1 cellular context compared by ENCODE assay signal in genomic region chr7:150787321-150788281, GRCh38.
TF ChIP-seq lines count a peak whose summit lies in the region.

No MANE protein-coding gene starts in this region.

TF ChIP-seq in K562, 482 proteins besides CTCF, POLR2A, EP300 and RAD21 (continued from another document and continues in another):
- TF ChIP-seq PRDM10 (IDR thresholded peaks at IDR 0.05; ENCODE audit: partially characterized antibody) (no peak), PCBP2 (IDR thresholded peaks at IDR 0.05; ENCODE audit: low read depth, low read length, poor library complexity, severe bottlenecking) (no peak), ZNF778 (CRISPR knock-in tag; IDR thresholded peaks at IDR 0.05) (no peak), HNRNPK (IDR thresholded peaks at IDR 0.05; ENCODE audit: low read depth, low read length, poor library complexity, severe bottlenecking) (no peak), ATF4 (CRISPR knock-in tag; IDR thresholded peaks at IDR 0.05) (peak; percentile 23; the same call in 1 of the 2 replicates), MTF1 (CRISPR knock-in tag; IDR thresholded peaks at IDR 0.05; ENCODE audit: borderline replicate concordance) (no peak), RBM34 (IDR thresholded peaks at IDR 0.05; ENCODE audit: borderline replicate concordance, insufficient read depth, low read length) (no peak), BHLHE40 (IDR thresholded peaks at IDR 0.05; ENCODE audit: low read length) (peak; percentile 58; the same call in 1 of the 2 replicates), POLR2H (tag; IDR thresholded peaks at IDR 0.05; ENCODE audit: low read depth) (no peak), BRCA1 (IDR thresholded peaks at IDR 0.05) (no peak), BRCA1 (CRISPR knock-in tag; IDR thresholded peaks at IDR 0.05) (no peak), TGIF2 (CRISPR knock-in tag; IDR thresholded peaks at IDR 0.05) (no peak), HCFC1 (IDR thresholded peaks at IDR 0.05; ENCODE audit: low read depth, low read length) (no peak), ZFP36 (IDR thresholded peaks at IDR 0.05; ENCODE audit: low read depth, low read length, partially characterized antibody) (peak; percentile 75), ZNF280A (IDR thresholded peaks at IDR 0.05; ENCODE audit: low read depth, partially characterized antibody) (no peak), MYNN (IDR thresholded peaks at IDR 0.05) (peak; percentile 28; the same call in 1 of the 2 replicates), MYNN (CRISPR knock-in tag; IDR thresholded peaks at IDR 0.05) (no peak), RREB1 (CRISPR knock-in tag; IDR thresholded peaks at IDR 0.05) (peak; percentile 34; the same call in 1 of the 2 replicates), HDAC6 (IDR thresholded peaks at IDR 0.05; ENCODE audit: low read depth, low read length) (no peak), GTF2E2 (tag; IDR thresholded peaks at IDR 0.05) (no peak), KAT2B (IDR thresholded peaks at IDR 0.05; ENCODE audit: low read depth, low read length) (no peak), EHMT2 (IDR thresholded peaks at IDR 0.05) (no peak), ARID2 (IDR thresholded peaks at IDR 0.05) (no peak), SPI1 (IDR thresholded peaks at IDR 0.05; ENCODE audit: borderline replicate concordance, low read depth, low read length) (peak; percentile 98), ZBTB26 (CRISPR knock-in tag; IDR thresholded peaks at IDR 0.05) (0 out of 2 replicates have a peak, but pooled peaks have one; percentile 51), HMGN3 (IDR thresholded peaks at IDR 0.05; ENCODE audit: borderline replicate concordance, extremely low read depth, insufficient read length, low read depth, low read length) (peak; percentile 35), POLR2AphosphoS2 (IDR thresholded peaks at IDR 0.05; ENCODE audit: low read length) (no peak), ZNF124 (CRISPR knock-in tag; IDR thresholded peaks at IDR 0.05) (no peak), SRF (CRISPR knock-in tag; IDR thresholded peaks at IDR 0.05) (peak in 1 of 2 experiments; percentile 62; a peak in 1 of 4 replicates), MCM2 (IDR thresholded peaks at IDR 0.05; ENCODE audit: low read depth) (no peak), RBM25 (IDR thresholded peaks at IDR 0.05; ENCODE audit: low read depth, low read length, severe bottlenecking) (no peak)
- TF ChIP-seq, protein P1, sequence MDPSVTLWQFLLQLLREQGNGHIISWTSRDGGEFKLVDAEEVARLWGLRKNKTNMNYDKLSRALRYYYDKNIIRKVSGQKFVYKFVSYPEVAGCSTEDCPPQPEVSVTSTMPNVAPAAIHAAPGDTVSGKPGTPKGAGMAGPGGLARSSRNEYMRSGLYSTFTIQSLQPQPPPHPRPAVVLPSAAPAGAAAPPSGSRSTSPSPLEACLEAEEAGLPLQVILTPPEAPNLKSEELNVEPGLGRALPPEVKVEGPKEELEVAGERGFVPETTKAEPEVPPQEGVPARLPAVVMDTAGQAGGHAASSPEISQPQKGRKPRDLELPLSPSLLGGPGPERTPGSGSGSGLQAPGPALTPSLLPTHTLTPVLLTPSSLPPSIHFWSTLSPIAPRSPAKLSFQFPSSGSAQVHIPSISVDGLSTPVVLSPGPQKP (CRISPR knock-in tag; IDR thresholded peaks at IDR 0.05), result no peak
- TF ChIP-seq, protein P2, sequence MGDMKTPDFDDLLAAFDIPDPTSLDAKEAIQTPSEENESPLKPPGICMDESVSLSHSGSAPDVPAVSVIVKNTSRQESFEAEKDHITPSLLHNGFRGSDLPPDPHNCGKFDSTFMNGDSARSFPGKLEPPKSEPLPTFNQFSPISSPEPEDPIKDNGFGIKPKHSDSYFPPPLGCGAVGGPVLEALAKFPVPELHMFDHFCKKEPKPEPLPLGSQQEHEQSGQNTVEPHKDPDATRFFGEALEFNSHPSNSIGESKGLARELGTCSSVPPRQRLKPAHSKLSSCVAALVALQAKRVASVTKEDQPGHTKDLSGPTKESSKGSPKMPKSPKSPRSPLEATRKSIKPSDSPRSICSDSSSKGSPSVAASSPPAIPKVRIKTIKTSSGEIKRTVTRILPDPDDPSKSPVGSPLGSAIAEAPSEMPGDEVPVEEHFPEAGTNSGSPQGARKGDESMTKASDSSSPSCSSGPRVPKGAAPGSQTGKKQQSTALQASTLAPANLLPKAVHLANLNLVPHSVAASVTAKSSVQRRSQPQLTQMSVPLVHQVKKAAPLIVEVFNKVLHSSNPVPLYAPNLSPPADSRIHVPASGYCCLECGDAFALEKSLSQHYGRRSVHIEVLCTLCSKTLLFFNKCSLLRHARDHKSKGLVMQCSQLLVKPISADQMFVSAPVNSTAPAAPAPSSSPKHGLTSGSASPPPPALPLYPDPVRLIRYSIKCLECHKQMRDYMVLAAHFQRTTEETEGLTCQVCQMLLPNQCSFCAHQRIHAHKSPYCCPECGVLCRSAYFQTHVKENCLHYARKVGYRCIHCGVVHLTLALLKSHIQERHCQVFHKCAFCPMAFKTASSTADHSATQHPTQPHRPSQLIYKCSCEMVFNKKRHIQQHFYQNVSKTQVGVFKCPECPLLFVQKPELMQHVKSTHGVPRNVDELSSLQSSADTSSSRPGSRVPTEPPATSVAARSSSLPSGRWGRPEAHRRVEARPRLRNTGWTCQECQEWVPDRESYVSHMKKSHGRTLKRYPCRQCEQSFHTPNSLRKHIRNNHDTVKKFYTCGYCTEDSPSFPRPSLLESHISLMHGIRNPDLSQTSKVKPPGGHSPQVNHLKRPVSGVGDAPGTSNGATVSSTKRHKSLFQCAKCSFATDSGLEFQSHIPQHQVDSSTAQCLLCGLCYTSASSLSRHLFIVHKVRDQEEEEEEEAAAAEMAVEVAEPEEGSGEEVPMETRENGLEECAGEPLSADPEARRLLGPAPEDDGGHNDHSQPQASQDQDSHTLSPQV (IDR thresholded peaks at IDR 0.05), result no peak
- TF ChIP-seq, protein P3, sequence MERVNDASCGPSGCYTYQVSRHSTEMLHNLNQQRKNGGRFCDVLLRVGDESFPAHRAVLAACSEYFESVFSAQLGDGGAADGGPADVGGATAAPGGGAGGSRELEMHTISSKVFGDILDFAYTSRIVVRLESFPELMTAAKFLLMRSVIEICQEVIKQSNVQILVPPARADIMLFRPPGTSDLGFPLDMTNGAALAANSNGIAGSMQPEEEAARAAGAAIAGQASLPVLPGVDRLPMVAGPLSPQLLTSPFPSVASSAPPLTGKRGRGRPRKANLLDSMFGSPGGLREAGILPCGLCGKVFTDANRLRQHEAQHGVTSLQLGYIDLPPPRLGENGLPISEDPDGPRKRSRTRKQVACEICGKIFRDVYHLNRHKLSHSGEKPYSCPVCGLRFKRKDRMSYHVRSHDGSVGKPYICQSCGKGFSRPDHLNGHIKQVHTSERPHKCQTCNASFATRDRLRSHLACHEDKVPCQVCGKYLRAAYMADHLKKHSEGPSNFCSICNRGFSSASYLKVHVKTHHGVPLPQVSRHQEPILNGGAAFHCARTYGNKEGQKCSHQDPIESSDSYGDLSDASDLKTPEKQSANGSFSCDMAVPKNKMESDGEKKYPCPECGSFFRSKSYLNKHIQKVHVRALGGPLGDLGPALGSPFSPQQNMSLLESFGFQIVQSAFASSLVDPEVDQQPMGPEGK (CRISPR knock-in tag; IDR thresholded peaks at IDR 0.05; ENCODE audit: borderline replicate concordance), result no peak
- TF ChIP-seq, protein P4, sequence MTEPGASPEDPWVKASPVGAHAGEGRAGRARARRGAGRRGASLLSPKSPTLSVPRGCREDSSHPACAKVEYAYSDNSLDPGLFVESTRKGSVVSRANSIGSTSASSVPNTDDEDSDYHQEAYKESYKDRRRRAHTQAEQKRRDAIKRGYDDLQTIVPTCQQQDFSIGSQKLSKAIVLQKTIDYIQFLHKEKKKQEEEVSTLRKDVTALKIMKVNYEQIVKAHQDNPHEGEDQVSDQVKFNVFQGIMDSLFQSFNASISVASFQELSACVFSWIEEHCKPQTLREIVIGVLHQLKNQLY (CRISPR knock-in tag; conservative IDR thresholded peaks at IDR 0.05), result no peak
